In the genomic region with DNA sequence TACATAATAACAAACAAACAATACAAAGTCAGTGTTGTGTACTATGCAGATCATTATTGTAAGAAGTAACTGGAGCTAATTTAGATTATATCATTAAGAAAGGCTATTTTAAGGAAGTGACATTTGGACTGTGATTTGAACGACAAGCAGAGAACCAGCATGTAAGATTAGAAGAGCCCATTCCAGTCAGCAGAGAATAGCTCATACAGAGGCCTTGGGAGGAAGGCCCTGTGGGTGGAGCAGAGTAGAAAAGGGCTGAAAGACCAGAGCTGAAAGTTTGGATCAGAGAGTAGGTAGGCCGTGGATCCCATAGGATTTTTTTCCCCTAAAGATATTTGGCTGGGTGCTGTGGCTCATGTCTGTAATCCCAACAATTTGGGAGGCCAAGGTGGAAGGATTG, we compare ENCODE assay signal across 4 cellular contexts.
"Had no signal": no experiment of that assay in that cellular context is flagged by ENCODE, and none has a peak within 500 bp of the region (broad histone marks: within the 10 kb centered on the region; RNA-seq: fewer than 3 reads in every experiment).

No MANE protein-coding gene starts in this region.

- ATAC-seq: GM23338 had no signal

- H3K4me3 Mint-ChIP-seq: GM23338, H9 had no signal

- H3K4me3 ChIP-seq: GM23338 had no signal

- DNase-seq: H9, HCEC 1CT, IMR-90 had no signal

- H3K27ac Mint-ChIP-seq: GM23338, H9 had no signal

- H3K9me3 Mint-ChIP-seq: GM23338, H9 had no signal

- H3K4me2 ChIP-seq: GM23338 had no signal
